Comparison of ENCODE assay signal across 8 cellular contexts in genomic region chr11:46332568-46333128, GRCh38. TPM values are rescaled to one million over a fixed set of nuclear protein-coding genes. Genes with fewer than 3 reads are reported as not detected.
DNase-seq lines count a peak whose midpoint lies in the region; ATAC-seq lines count a peak whose summit lies in the region.

No MANE protein-coding gene starts in this region.

- H3K4me1 Mint-ChIP-seq in activated T-cell treated with anti-CD3 and anti-CD28 coated beads, Interleukin-2, amount 50 U/mL, for 24 hours (ENCODE audit: low read depth), result peaks cover 67% of the 10 kb centered on the region

- H3K27ac ChIP-seq in KOPT-K1 (ENCODE audit: low read depth, low read length, poor library complexity, severe bottlenecking) (peak overlapping the region; percentile 67), skin epidermis (peak overlapping the region in 3 of 21 experiments; percentile 27 to 75 (median 32))

- H3K27me3 Mint-ChIP-seq in activated T-cell treated with anti-CD3 and anti-CD28 coated beads, Interleukin-2, amount 50 U/mL, for 24 hours, result no peaks in the 10 kb centered on the region

- no peaks in the 10 kb centered on the region for H3K9me3 Mint-ChIP-seq in activated T-cell treated with anti-CD3 and anti-CD28 coated beads, Interleukin-2, amount 50 U/mL, for 24 hours

- DNase-seq in activated T-cell treated with anti-CD3 and anti-CD28 coated beads, Interleukin-2, amount 50 U/mL, for 24 hours, result peak; percentile 71
- DNase-seq in left cardiac atrium (no peak), HK-2 (ENCODE audit: unreplicated experiment) (no peak), AG08395 (ENCODE audit: low spot score) (no peak), AG08396 (ENCODE audit: low spot score) (no peak), NCI-H1436 treated with DMSO at 0.1 percent for 48 hours (lab: John Stamatoyannopoulos, UW) (no peak)

- H3K27ac Mint-ChIP-seq in activated T-cell treated with anti-CD3 and anti-CD28 coated beads, Interleukin-2, amount 50 U/mL, for 24 hours, result no peak overlapping the region

- peak overlapping the region; percentile 74 for H3K4me3 Mint-ChIP-seq in activated T-cell treated with anti-CD3 and anti-CD28 coated beads, Interleukin-2, amount 50 U/mL, for 24 hours

- peak; percentile 52 to 71 for ATAC-seq in left cardiac atrium

- intact Hi-C loops in left cardiac atrium (cut with DNase I), result loop anchor here in 1 of 2 donors (10.0 kb wide), 1 partner anchor 218 kb away; no protein-coding TSS in a partner anchor

- peak overlapping the region; percentile 15 to 48 (median 31) for H3K4me3 ChIP-seq in skin epidermis

- H3K36me3 ChIP-seq in KOPT-K1 (ENCODE audit: insufficient read depth, low read length), result no peaks in the 10 kb centered on the region

- H3K9me3 ChIP-seq in KOPT-K1 (ENCODE audit: insufficient read depth, low read length, poor library complexity, severe bottlenecking), result no peaks in the 10 kb centered on the region

- H3K36me3 Mint-ChIP-seq in activated T-cell treated with anti-CD3 and anti-CD28 coated beads, Interleukin-2, amount 50 U/mL, for 24 hours (ENCODE audit: low read depth), result no peaks in the 10 kb centered on the region

RNA-seq across cellular contexts. Expression of gene DGKZ, which starts 14.6 kb away (rescaled TPM):
- total RNA-seq in left cardiac atrium, result 10 to 100 TPM; 80.2 to 91.8 TPM

RNA-seq across cellular contexts. Expression of gene MDK, which starts 48.8 kb away (rescaled TPM):
- total RNA-seq in left cardiac atrium, result 10 to 100 TPM; 11.0 to 15.2 TPM

RNA-seq across cellular contexts. Expression of gene CREB3L1, which starts 55.2 kb away (rescaled TPM):
- 10 to 100 TPM; 20.7 to 28.0 TPM for total RNA-seq in left cardiac atrium

RNA-seq across cellular contexts. Expression of gene CHRM4, which starts 58.9 kb away (rescaled TPM):
- under 1 TPM in 1 of 2 donors, not detected in 1; 0.21 TPM for total RNA-seq in left cardiac atrium
